Comparison of ENCODE assay signal across 28 cellular contexts in genomic region chr1:209854196-209854595, GRCh38. TPM values are rescaled to one million over a fixed set of nuclear protein-coding genes. Genes with fewer than 3 reads are reported as not detected.
DNase-seq lines count a peak whose midpoint lies in the region; ATAC-seq, FAIRE-seq and TF ChIP-seq lines count a peak whose summit lies in the region.
"Had no signal": no experiment of that assay in that cellular context is flagged by ENCODE, and none has a peak within 500 bp of the region (broad histone marks: within the 10 kb centered on the region; RNA-seq: fewer than 3 reads in every experiment).

No MANE protein-coding gene starts in this region.

- H3K4me1 Mint-ChIP-seq in naive thymus-derived CD4-positive, alpha-beta T cell: peaks cover 0 to 17% (median 8%) of the 10 kb centered on the region in 7 donors
- H3K4me1 Mint-ChIP-seq in neural progenitor cell: no peaks in the 10 kb centered on the region
- H3K4me1 Mint-ChIP-seq: GM23338, nephron had no signal

- peaks cover 13% of the 10 kb centered on the region for H3K9me3 ChIP-seq in BLaER1
- H3K9me3 ChIP-seq in naive thymus-derived CD4-positive, alpha-beta T cell (ENCODE audit: control insufficient read depth in 2 of 3, low read length in 3 of 3): no peaks in the 10 kb centered on the region
- no peaks in the 10 kb centered on the region for H3K9me3 ChIP-seq in neural progenitor cell (ENCODE audit: low read depth)
- H3K9me3 ChIP-seq: mucosa of descending colon, SJCRH30 had no signal

- peaks cover 4 to 38% (median 18%) of the 10 kb centered on the region in 5 donors for H3K36me3 Mint-ChIP-seq in naive thymus-derived CD4-positive, alpha-beta T cell
- H3K36me3 Mint-ChIP-seq in neural progenitor cell: peaks cover 2% of the 10 kb centered on the region

- CTCF ChIA-PET in naive thymus-derived CD4-positive, alpha-beta T cell (lab: Charles Lee): no interaction called here
- CTCF ChIA-PET in GM10248 (lab: Yijun Ruan, JAX): interaction anchor here (0.8 to 2.6 kb wide), 4 partner anchors 9 to 32 kb away, joined by 3 to 11 read pairs (median 3); no protein-coding TSS in a partner anchor

- H3F3A ChIP-seq in neural progenitor cell (ENCODE audit: low read depth): no peaks in the 10 kb centered on the region

- no peaks in the 10 kb centered on the region for H3K9me3 Mint-ChIP-seq in naive thymus-derived CD4-positive, alpha-beta T cell
- H3K9me3 Mint-ChIP-seq in neural progenitor cell: no peaks in the 10 kb centered on the region
- H3K9me3 Mint-ChIP-seq: activated T-helper 1 cell treated with anti-CD3 and anti-CD28 coated beads, Interleukin-12 subunit alpha, Interleukin-12 subunit beta, Interleukin-2, Interleukin-4 antibody, amounts not matched to agents 30 ng/mL and 10 ng/mL and 1 ng/mL, durations not matched to agents 14 hours and 24 hours and 36 hours; effector memory CD8-positive, alpha-beta T cell; HFFc6; nephron; T-cell had no signal

- DNase-seq in brain pericyte (ENCODE audit: low read depth, low spot score) (peak; percentile 45), GM10248 (ENCODE audit: extremely low spot score) (no peak), H7 (no peak), neural progenitor cell (ENCODE audit: low spot score) (no peak)
- DNase-seq in naive thymus-derived CD4-positive, alpha-beta T cell: no peak
- no peak for DNase-seq in central memory CD4-positive, alpha-beta T cell
- DNase-seq: activated CD4-positive, CD25-positive, alpha-beta regulatory T cell; effector memory CD8-positive, alpha-beta T cell; HFFc6; left cardiac atrium; mucosa of descending colon; MV-4-11; NCI-H1436 treated with DMSO at 0.1 percent for 48 hours; NCI-H526; right cardiac atrium; SJCRH30; stimulated activated CD4-positive, alpha-beta T cell treated with anti-CD3 and anti-CD28 coated beads, Interleukin-2, amount 100 ng/mL, for 24 hours; T-cell had no signal

- no peak overlapping the region for H2AFZ ChIP-seq in neural progenitor cell (replicated peaks)
- H2AFZ ChIP-seq: GM23338 had no signal

- peak overlapping the region; percentile 38 for H3K4me2 ChIP-seq in BLaER1
- H3K4me2 ChIP-seq in neural progenitor cell: no peak overlapping the region
- H3K4me2 ChIP-seq: GM23338 had no signal

- POLR2A ChIA-PET in naive thymus-derived CD4-positive, alpha-beta T cell (lab: Charles Lee): interaction anchor here (0.9 kb wide), 1 partner anchor 27 kb away, joined by 3 read pairs; no protein-coding TSS in a partner anchor
- POLR2A ChIA-PET in GM10248 (lab: Yijun Ruan, JAX): no interaction called here

- H3K27me3 Mint-ChIP-seq in naive thymus-derived CD4-positive, alpha-beta T cell: no peaks in the 10 kb centered on the region
- H3K27me3 Mint-ChIP-seq in neural progenitor cell (ENCODE audit: insufficient read depth, low read depth): peaks cover 3% of the 10 kb centered on the region
- H3K27me3 Mint-ChIP-seq: effector memory CD8-positive, alpha-beta T cell; T-cell had no signal

- TF ChIP-seq CTCF in GM10248 (IDR thresholded peaks at IDR 0.05; ENCODE audit: control extremely low read depth, extremely low read depth, low read depth, missing control alignments) (no peak), neural progenitor cell (IDR thresholded peaks at IDR 0.05) (no peak)

- peaks cover 54% of the 10 kb centered on the region for H3K4me1 ChIP-seq in BLaER1
- H3K4me1 ChIP-seq in naive thymus-derived CD4-positive, alpha-beta T cell (ENCODE audit: control insufficient read depth in 2 of 2, insufficient read depth in 2 of 2, low read length in 2 of 2): no peaks in the 10 kb centered on the region
- no peaks in the 10 kb centered on the region for H3K4me1 ChIP-seq in neural progenitor cell
- H3K4me1 ChIP-seq: SJCRH30 had no signal

- intact Hi-C loops in naive thymus-derived CD4-positive, alpha-beta T cell (cut with micrococcal nuclease): no loop called here

- H4K20me1 ChIP-seq in BLaER1: no peaks in the 10 kb centered on the region
- no peaks in the 10 kb centered on the region for H4K20me1 ChIP-seq in neural progenitor cell (ENCODE audit: low read depth)

- H3K9ac ChIP-seq in BLaER1 (no peak overlapping the region), neural progenitor cell (no peak overlapping the region)

- ATAC-seq in naive thymus-derived CD4-positive, alpha-beta T cell: no peak
- ATAC-seq: effector memory CD8-positive, alpha-beta T cell; GM23338; HepG2; left cardiac atrium; mucosa of descending colon; right cardiac atrium; T-cell had no signal

- no peak overlapping the region for H3K4me3 Mint-ChIP-seq in naive thymus-derived CD4-positive, alpha-beta T cell
- H3K4me3 Mint-ChIP-seq in neural progenitor cell: no peak overlapping the region
- H3K4me3 Mint-ChIP-seq: activated T-helper 1 cell treated with anti-CD3 and anti-CD28 coated beads, Interleukin-12 subunit alpha, Interleukin-12 subunit beta, Interleukin-2, Interleukin-4 antibody, amounts not matched to agents 30 ng/mL and 10 ng/mL and 1 ng/mL, durations not matched to agents 14 hours and 24 hours and 36 hours; effector memory CD8-positive, alpha-beta T cell; GM23338; HFFc6; nephron; T-cell had no signal

- H3K27me3 ChIP-seq in BLaER1: no peaks in the 10 kb centered on the region
- H3K27me3 ChIP-seq in naive thymus-derived CD4-positive, alpha-beta T cell (ENCODE audit: control insufficient read depth in 2 of 2, insufficient read depth in 2 of 2, low read length in 2 of 2): no peaks in the 10 kb centered on the region
- no peaks in the 10 kb centered on the region for H3K27me3 ChIP-seq in H7 (ENCODE audit: control insufficient read depth, insufficient read depth, low read length)
- no peaks in the 10 kb centered on the region for H3K27me3 ChIP-seq in neural progenitor cell
- H3K27me3 ChIP-seq: SJCRH30 had no signal

- H3K79me2 ChIP-seq in neural progenitor cell (ENCODE audit: low read depth): no peaks in the 10 kb centered on the region

- peak; percentile 70 for FAIRE-seq in G401.6 (lab: Jason Lieb, UNC)
- FAIRE-seq: D721Med, frontal cortex, GM12892, HepG2 had no signal

- H3K4me3 ChIP-seq in BLaER1 (no peak overlapping the region), H7 (ENCODE audit: insufficient read depth, low read depth, low read length) (no peak overlapping the region), neural progenitor cell (no peak overlapping the region)
- no peak overlapping the region for H3K4me3 ChIP-seq in naive thymus-derived CD4-positive, alpha-beta T cell (ENCODE audit: low read length)
- H3K4me3 ChIP-seq: GM23338, mucosa of descending colon, SJCRH30 had no signal

- peak overlapping the region in 5 of 9 donors; percentile 3 to 78 (median 45) for H3K27ac Mint-ChIP-seq in naive thymus-derived CD4-positive, alpha-beta T cell
- H3K27ac Mint-ChIP-seq in neural progenitor cell: no peak overlapping the region
- H3K27ac Mint-ChIP-seq: activated T-helper 1 cell treated with anti-CD3 and anti-CD28 coated beads, Interleukin-12 subunit alpha, Interleukin-12 subunit beta, Interleukin-2, Interleukin-4 antibody, amounts not matched to agents 30 ng/mL and 10 ng/mL and 1 ng/mL, durations not matched to agents 14 hours and 24 hours and 36 hours; GM23338; HFFc6; nephron; T-cell had no signal

- H3K27ac ChIP-seq in BLaER1 (0 out of 2 replicates have a peak overlapping the region, but pooled peaks have one; percentile 19), neural progenitor cell (no peak overlapping the region)
- H3K27ac ChIP-seq in naive thymus-derived CD4-positive, alpha-beta T cell (ENCODE audit: low read depth, low read length): no peak overlapping the region
- H3K27ac ChIP-seq: SJCRH30 had no signal

- H3K36me3 ChIP-seq in BLaER1 (peaks cover 52% of the 10 kb centered on the region), H7 (replicated peaks; ENCODE audit: control insufficient read depth, insufficient read depth, low read length) (no peaks in the 10 kb centered on the region; the same call in 1 of the 2 replicates), neural progenitor cell (peaks cover 8% of the 10 kb centered on the region)
- peaks cover 3 to 61% (median 13%) of the 10 kb centered on the region in 3 experiments for H3K36me3 ChIP-seq in naive thymus-derived CD4-positive, alpha-beta T cell (ENCODE audit: control insufficient read depth in 2 of 3, insufficient read depth in 3 of 3, low read length in 3 of 3)

RNA-seq across cellular contexts. Expression of gene UTP25, which starts 26.4 kb away (rescaled TPM):
- 10 to 100 TPM in 3 of 5 experiments, 1 to 10 TPM in 2; 6.0 to 16.3 (median 12.7) TPM for total RNA-seq in naive thymus-derived CD4-positive, alpha-beta T cell
- 1 to 10 TPM; 3.2 to 8.0 TPM for polyA plus RNA-seq in naive thymus-derived CD4-positive, alpha-beta T cell
- total RNA-seq in H7 (2014; rRNA removed; shearing (Covaris generic)): 8.7 and 12.3 TPM in 2 replicates
- 5.9 and 6.4 TPM in 2 replicates for total RNA-seq in neural progenitor cell (ENCODE audit: low replicate concordance)

RNA-seq across cellular contexts. Expression of gene IRF6, which starts 48.3 kb away (rescaled TPM):
- 1 to 10 TPM in 2 of 5 experiments, under 1 TPM in 2, not detected in 1; 0.30 to 2.3 (median 0.97) TPM for total RNA-seq in naive thymus-derived CD4-positive, alpha-beta T cell
- 1 to 10 TPM in 1 of 2 donors, under 1 TPM in 1; 0.41 to 1.6 TPM for polyA plus RNA-seq in naive thymus-derived CD4-positive, alpha-beta T cell
- 2.3 and 4.1 TPM in 2 replicates for total RNA-seq in H7 (2014; rRNA removed; shearing (Covaris generic))
- 0.34 and 3.3 TPM in 2 replicates for total RNA-seq in neural progenitor cell (ENCODE audit: low replicate concordance)
- total RNA-seq: LHCN-M2, SJCRH30 had no signal
- polyA plus RNA-seq: HepG2 had no signal
